In genomic region chr3:11327619-11328018, GRCh38 we compare ENCODE assay signal across 24 cellular contexts.
"Had no signal": no experiment of that assay in that cellular context is flagged by ENCODE, and none has a peak within 500 bp of the region (broad histone marks: within the 10 kb centered on the region; RNA-seq: fewer than 3 reads in every experiment).

No MANE protein-coding gene starts in this region.

- H3K4me2 ChIP-seq: hepatocyte, neural progenitor cell had no signal

- H3K36me3 Mint-ChIP-seq: natural killer cell had no signal

- H3K4me3 Mint-ChIP-seq: memory B cell, mesothelial cell of epicardium, natural killer cell, neural progenitor cell, type B pancreatic cell had no signal

- H3K27ac ChIP-seq: colonic mucosa, hepatocyte, left ventricle myocardium inferior, lower lobe of right lung, neural progenitor cell, ovary, suprapubic skin, thyroid gland had no signal

- H3K9me3 ChIP-seq: colonic mucosa, left ventricle myocardium inferior, lower lobe of right lung, ovary, suprapubic skin, thyroid gland had no signal

- H3K27ac Mint-ChIP-seq: memory B cell, mesothelial cell of epicardium, natural killer cell, neural progenitor cell, type B pancreatic cell had no signal

- H3K4me3 ChIP-seq: colonic mucosa, hepatocyte, left ventricle myocardium inferior, lower lobe of right lung, neural progenitor cell, ovary, suprapubic skin, thyroid gland had no signal

- H3K9me3 Mint-ChIP-seq: memory B cell, mesothelial cell of epicardium, natural killer cell, neural progenitor cell, type B pancreatic cell had no signal

- FAIRE-seq: kidney, small intestine, urothelium cell line had no signal

- H3K79me2 ChIP-seq: hepatocyte had no signal

- H3K27me3 ChIP-seq: colonic mucosa, hepatocyte, neural progenitor cell, ovary, suprapubic skin, thyroid gland had no signal

- H3K4me1 ChIP-seq: colonic mucosa, left ventricle myocardium inferior, lower lobe of right lung, neural progenitor cell, thyroid gland had no signal

- H3K36me3 ChIP-seq: colonic mucosa, neural progenitor cell, ovary had no signal

- H3K27me3 Mint-ChIP-seq: memory B cell, type B pancreatic cell had no signal

- H3K9ac ChIP-seq: neural progenitor cell had no signal

- DNase-seq: colonic mucosa; erythroblast; foreskin melanocyte; head of caudate nucleus; kidney; left cardiac atrium; left ventricle myocardium inferior; lower lobe of right lung; natural killer cell; nucleus accumbens; ovary; right cardiac atrium; small intestine; stimulated activated CD4-positive, alpha-beta T cell treated with anti-CD3 and anti-CD28 coated beads, Interleukin-12 subunit alpha, Interleukin-12 subunit beta, amount 100 ng/mL, for 4 hours; stimulated activated CD4-positive, alpha-beta T cell treated with anti-CD3 and anti-CD28 coated beads, Interleukin-4, amount 100 ng/mL, for 4 hours; stimulated activated naive CD4-positive, alpha-beta T cell; thyroid gland had no signal

- H2AFZ ChIP-seq: hepatocyte, neural progenitor cell had no signal

- H3K4me1 Mint-ChIP-seq: memory B cell, mesothelial cell of epicardium, natural killer cell, neural progenitor cell had no signal

- ATAC-seq: left cardiac atrium, lower lobe of right lung, natural killer cell, right cardiac atrium had no signal
